ENCODE assay signal across 21 cellular contexts in the genomic region with DNA sequence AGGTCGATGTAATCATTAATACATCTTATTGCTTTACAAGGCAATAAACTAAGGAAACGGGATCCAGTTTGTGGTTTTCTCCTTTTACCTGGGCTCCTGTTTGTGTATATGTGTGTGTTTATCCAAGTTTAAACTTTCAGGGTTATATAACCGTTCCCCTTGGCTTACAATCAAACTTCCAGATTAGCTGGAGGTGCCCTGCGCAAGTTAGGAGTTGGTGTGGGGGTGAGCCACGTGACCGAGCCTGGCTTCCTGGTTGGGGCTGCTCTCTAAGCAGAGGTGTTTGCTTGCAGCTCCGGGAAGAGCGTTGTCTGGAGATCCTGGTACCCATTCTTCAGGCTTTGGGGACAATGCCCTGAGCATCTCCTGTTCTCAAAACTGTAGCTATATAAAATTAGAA.
A peak's percentile ranks its signal among the peaks of the same experiment; 100 is the strongest.
DNase-seq lines count a peak whose midpoint lies in the region; ATAC-seq, FAIRE-seq and TF ChIP-seq lines count a peak whose summit lies in the region.
"Had no signal": no experiment of that assay in that cellular context is flagged by ENCODE, and none has a peak within 500 bp of the region (broad histone marks: within the 10 kb centered on the region; RNA-seq: fewer than 3 reads in every experiment).

No MANE protein-coding gene starts in this region.

- FAIRE-seq in K562 (lab: Jason Lieb, UNC) = no peak
- FAIRE-seq: GM12891 had no signal

- CTCF ChIA-PET in K562 (lab: Yijun Ruan, JAX; ENCODE audit: low intra/inter-chr PET ratio) = no interaction called here

- H3K9me3 ChIP-seq in K562 (replicated peaks; ENCODE audit: control insufficient read depth, insufficient read depth, low read depth, low read length) (no peaks in the 10 kb centered on the region), testis (no peaks in the 10 kb centered on the region)
- H3K9me3 ChIP-seq: MG63 had no signal

- no peaks in the 10 kb centered on the region for H3K9me1 ChIP-seq in K562 (ENCODE audit: control insufficient read depth, insufficient read depth, low read length)

- in situ Hi-C loops in K562 (cut with MboI) = no loop called here

- no peaks in the 10 kb centered on the region for H4K20me1 ChIP-seq in K562 (replicated peaks; ENCODE audit: control insufficient read depth, insufficient read depth, low read length)

- TF ChIP-seq RAD21 in K562 (CRISPR knock-in tag; conservative IDR thresholded peaks at IDR 0.05 in 1 of 2, IDR thresholded peaks at IDR 0.05 in 1 of 2) = no peak

- no peak for TF ChIP-seq POLR2A in K562 (conservative IDR thresholded peaks at IDR 0.05)
- no peak for TF ChIP-seq POLR2A in testis (IDR thresholded peaks at IDR 0.05)

- no peak overlapping the region for H3K9ac ChIP-seq in K562 (ENCODE audit: insufficient read depth in 1 of 2, low read depth in 2 of 2, low read length in 2 of 2)

- POLR2A ChIA-PET in K562 (lab: Yijun Ruan, JAX) = no interaction called here

- H3K36me3 ChIP-seq in K562 (ENCODE audit: control insufficient read depth, insufficient read depth, low read length) = no peaks in the 10 kb centered on the region
- no peaks in the 10 kb centered on the region for H3K36me3 ChIP-seq in testis (ENCODE audit: low read depth, missing control alignments)
- H3K36me3 ChIP-seq: MG63 had no signal

- no peaks in the 10 kb centered on the region for H3K79me2 ChIP-seq in K562 (ENCODE audit: control insufficient read depth, insufficient read depth, low read length)

- H3K4me3 ChIP-seq in K562 (no peak overlapping the region), testis (peak overlapping the region in 1 of 2 donors; percentile 7)
- H3K4me3 ChIP-seq: MG63 had no signal

- H3K4me1 ChIP-seq in K562 (replicated peaks in 1 of 2; ENCODE audit: control insufficient read depth in 2 of 2, insufficient read depth in 2 of 2, low read length in 2 of 2) = peaks cover 0 to 5% of the 10 kb centered on the region in 2 experiments; a peak in 1 of 5 replicates
- no peaks in the 10 kb centered on the region for H3K4me1 ChIP-seq in testis

- peak; percentile 26 for DNase-seq in HT-29 (ENCODE audit: low spot score)
- no peak for DNase-seq in K562 (ENCODE audit: extremely low read depth in 1 of 4, low spot score in 3 of 4)
- peak; percentile 74 to 75 for DNase-seq in left colon
- peak; percentile 13 for DNase-seq in renal cortical epithelial cell (ENCODE audit: low read depth)
- DNase-seq in testis = no peak
- DNase-seq: AML-193; Calu3; CD8-positive, alpha-beta T cell; DMS153; IMR-90; Karpas-422; MG63; NCI-H1417; NCI-H187; NCI-H446; NCI-H526 treated with DMSO at 0.1 percent for 48 hours; Right ventricle myocardium superior had no signal

- H2AFZ ChIP-seq in K562 (ENCODE audit: low read depth, low read length) = peak overlapping the region; percentile 56

- no peak overlapping the region for H3K4me2 ChIP-seq in K562 (ENCODE audit: insufficient read depth, low read length)

- intact Hi-C loops in K562 (cut with micrococcal nuclease) = no loop called here
- intact Hi-C loops in left colon (cut with DNase I, micrococcal nuclease) = no loop called here
- intact Hi-C loops in testis (cut with DNase I; ENCODE audit: low total_unique reads) = no loop called here

- TF ChIP-seq EP300 in K562 (IDR thresholded peaks at IDR 0.05; ENCODE audit: low read length) = no peak

- H3K27ac ChIP-seq in K562 (ENCODE audit: extremely low read depth, low read depth, low read length) (no peak overlapping the region), testis (no peak overlapping the region)

- peaks cover 2 to 9% of the 10 kb centered on the region in 2 experiments; a peak in 2 of 5 replicates for H3K27me3 ChIP-seq in K562 (ENCODE audit: control insufficient read depth in 2 of 2, insufficient read depth in 2 of 2, low read length in 2 of 2)
- no peaks in the 10 kb centered on the region for H3K27me3 ChIP-seq in testis
- H3K27me3 ChIP-seq: MG63 had no signal

- TF ChIP-seq CTCF in K562 (IDR thresholded peaks at IDR 0.05 in 2 of 3, conservative IDR thresholded peaks at IDR 0.05 in 1 of 3; ENCODE audit: insufficient read depth in 2 of 3, low read depth in 1 of 3, low read length in 3 of 3) (no peak), testis (IDR thresholded peaks at IDR 0.05) (no peak)

- peak; percentile 50; the same call in 1 of the 3 replicates for ATAC-seq in K562
- peak; percentile 82 for ATAC-seq in left colon
- no peak for ATAC-seq in GM19452 (IDR thresholded peaks at IDR 0.05; ENCODE audit: unreplicated experiment)
- no peak for ATAC-seq in GM19328 (IDR thresholded peaks at IDR 0.05; ENCODE audit: unreplicated experiment)
- ATAC-seq in GM21515 (IDR thresholded peaks at IDR 0.05; ENCODE audit: unreplicated experiment) = no peak
- ATAC-seq: CD8-positive, alpha-beta T cell had no signal

- BruUV-seq in K562 (replicated peaks; lab: Mats Ljungman, UMichigan) = no TSS peak

- WGBS in K562 (ENCODE audit: insufficient coverage, low coverage, missing lambda C conversion rate) = 5% methylated on average over 8 of the region's 8 CpGs
- WGBS in testis, 2 donors = 39 to 61% methylated on average over 8 of the region's 8 CpGs

TF ChIP-seq in K562, 482 proteins besides CTCF, POLR2A, EP300 and RAD21:
- TF ChIP-seq, protein P1, sequence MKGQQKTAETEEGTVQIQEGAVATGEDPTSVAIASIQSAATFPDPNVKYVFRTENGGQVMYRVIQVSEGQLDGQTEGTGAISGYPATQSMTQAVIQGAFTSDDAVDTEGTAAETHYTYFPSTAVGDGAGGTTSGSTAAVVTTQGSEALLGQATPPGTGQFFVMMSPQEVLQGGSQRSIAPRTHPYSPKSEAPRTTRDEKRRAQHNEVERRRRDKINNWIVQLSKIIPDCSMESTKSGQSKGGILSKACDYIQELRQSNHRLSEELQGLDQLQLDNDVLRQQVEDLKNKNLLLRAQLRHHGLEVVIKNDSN (CRISPR knock-in tag; IDR thresholded peaks at IDR 0.05) = peak; percentile 76
- TF ChIP-seq NEUROD1 (IDR thresholded peaks at IDR 0.05; ENCODE audit: borderline replicate concordance, low read depth, low read length, partially characterized antibody) (no peak), ELF1 (tag; IDR thresholded peaks at IDR 0.05) (0 out of 2 replicates have a peak, but pooled peaks have one; percentile 41), NRF1 (conservative IDR thresholded peaks at IDR 0.05 in 1 of 2, IDR thresholded peaks at IDR 0.05 in 1 of 2) (peak; percentile 39 to 58; a peak in 3 of 4 replicates), HDAC8 (tag; IDR thresholded peaks at IDR 0.05) (no peak), RAD51 (IDR thresholded peaks at IDR 0.05; ENCODE audit: borderline replicate concordance, low read depth) (peak; percentile 52; the same call in 1 of the 2 replicates), ZNF232 (CRISPR knock-in tag; IDR thresholded peaks at IDR 0.05) (no peak)
- TF ChIP-seq, protein P2, sequence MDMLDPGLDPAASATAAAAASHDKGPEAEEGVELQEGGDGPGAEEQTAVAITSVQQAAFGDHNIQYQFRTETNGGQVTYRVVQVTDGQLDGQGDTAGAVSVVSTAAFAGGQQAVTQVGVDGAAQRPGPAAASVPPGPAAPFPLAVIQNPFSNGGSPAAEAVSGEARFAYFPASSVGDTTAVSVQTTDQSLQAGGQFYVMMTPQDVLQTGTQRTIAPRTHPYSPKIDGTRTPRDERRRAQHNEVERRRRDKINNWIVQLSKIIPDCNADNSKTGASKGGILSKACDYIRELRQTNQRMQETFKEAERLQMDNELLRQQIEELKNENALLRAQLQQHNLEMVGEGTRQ (CRISPR knock-in tag; IDR thresholded peaks at IDR 0.05) = peak; percentile 84
- TF ChIP-seq, protein P3, sequence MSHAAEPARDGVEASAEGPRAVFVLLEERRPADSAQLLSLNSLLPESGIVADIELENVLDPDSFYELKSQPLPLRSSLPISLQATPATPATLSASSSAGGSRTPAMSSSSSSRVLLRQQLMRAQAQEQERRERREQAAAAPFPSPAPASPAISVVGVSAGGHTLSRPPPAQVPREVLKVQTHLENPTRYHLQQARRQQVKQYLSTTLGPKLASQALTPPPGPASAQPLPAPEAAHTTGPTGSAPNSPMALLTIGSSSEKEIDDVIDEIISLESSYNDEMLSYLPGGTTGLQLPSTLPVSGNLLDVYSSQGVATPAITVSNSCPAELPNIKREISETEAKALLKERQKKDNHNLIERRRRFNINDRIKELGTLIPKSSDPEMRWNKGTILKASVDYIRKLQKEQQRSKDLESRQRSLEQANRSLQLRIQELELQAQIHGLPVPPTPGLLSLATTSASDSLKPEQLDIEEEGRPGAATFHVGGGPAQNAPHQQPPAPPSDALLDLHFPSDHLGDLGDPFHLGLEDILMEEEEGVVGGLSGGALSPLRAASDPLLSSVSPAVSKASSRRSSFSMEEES (CRISPR knock-in tag; IDR thresholded peaks at IDR 0.05) = 0 out of 2 replicates have a peak, but pooled peaks have one; percentile 12
TF ChIP-seq in K562: peak in this region for 6.

Comparison
In these comparisons a context has a peak if more than half of its experiments do, and no peak if none do; other contexts are left out.
1. DNase-seq: peak in HT-29 (single experiment), left colon (2 of 2) and renal cortical epithelial cell (single experiment); none in K562 (0 of 4) and testis (single experiment).
2. ATAC-seq: peak in K562 (single experiment) and left colon (single experiment); none in GM19452 (single experiment), GM19328 (single experiment) and GM21515 (single experiment).